In genomic region chr1:61191140-61191720, GRCh38 we compare ENCODE assay signal across 22 cellular contexts.
DNase-seq lines count a peak whose midpoint lies in the region; ATAC-seq and TF ChIP-seq lines count a peak whose summit lies in the region.
"Had no signal": no experiment of that assay in that cellular context is flagged by ENCODE, and none has a peak within 500 bp of the region (broad histone marks: within the 10 kb centered on the region; RNA-seq: fewer than 3 reads in every experiment).

No MANE protein-coding gene starts in this region.

- DNase-seq in GM23338 (ENCODE audit: low spot score) (no peak), medulla oblongata (ENCODE audit: extremely low spot score) (peak; percentile 70), stomach (no peak), WTC11 (ENCODE audit: low spot score) (no peak)
- DNase-seq in activated CD4-positive, alpha-beta T cell treated with anti-CD3 and anti-CD28 coated beads for 36 hours = no peak
- DNase-seq in natural killer cell treated with Interleukin-12 subunit alpha and Interleukin-12 subunit beta and Interleukin-15 and Interleukin-18, amount 100 ng/mL, for 72 hours (ENCODE audit: low spot score) = no peak
- DNase-seq: activated naive CD8-positive, alpha-beta T cell treated with anti-CD3 and anti-CD28 coated beads, Interleukin-2, amount 10 ng/mL, durations not matched to agents 7 days and 5 days; DMS153; effector memory CD4-positive, alpha-beta T cell; HFFc6; kidney; NCI-H1092 treated with DMSO at 0.1 percent for 48 hours; NCI-H510A treated with DMSO at 0.1 percent for 48 hours; SIG-M5; stimulated activated CD4-positive, alpha-beta T cell treated with anti-CD3 and anti-CD28 coated beads, Interleukin-4, amount 100 ng/mL, for 4 hours; upper lobe of right lung had no signal

- H3K36me3 ChIP-seq in GM23338 (ENCODE audit: insufficient read depth) = no peaks in the 10 kb centered on the region
- no peaks in the 10 kb centered on the region for H3K36me3 ChIP-seq in stomach
- H3K36me3 ChIP-seq: cardiac muscle cell, upper lobe of right lung had no signal

- H4K20me1 ChIP-seq in GM23338 (replicated peaks; ENCODE audit: insufficient read depth) = no peaks in the 10 kb centered on the region

- H3K4me1 ChIP-seq in GM23338 (ENCODE audit: insufficient read depth) (no peaks in the 10 kb centered on the region), stomach (peaks cover 1 to 74% (median 34%) of the 10 kb centered on the region in 4 donors)

- no peak for TF ChIP-seq EP300 in stomach (IDR thresholded peaks at IDR 0.05)

- H3K4me3 Mint-ChIP-seq in GM23338 (no peak overlapping the region), WTC11 (no peak overlapping the region)
- no peak overlapping the region for H3K4me3 Mint-ChIP-seq in activated CD4-positive, alpha-beta T cell treated with anti-CD3 and anti-CD28 coated beads for 36 hours
- no peak overlapping the region for H3K4me3 Mint-ChIP-seq in natural killer cell treated with Interleukin-12 subunit alpha and Interleukin-12 subunit beta and Interleukin-15 and Interleukin-18, amount 100 ng/mL, for 72 hours
- H3K4me3 Mint-ChIP-seq: activated naive CD8-positive, alpha-beta T cell treated with anti-CD3 and anti-CD28 coated beads, Interleukin-2, amount 10 ng/mL, durations not matched to agents 7 days and 5 days; activated T-helper 17 cell treated with anti-CD3 and anti-CD28 coated beads, Interleukin-2, amount 50 U/mL, for 72 hours; HFFc6; T-helper 2 cell treated with Interferon-gamma antibody and Interleukin-4, amounts not matched to agents 5 μg/mL and 100 μg/mL, for 36 hours had no signal

- peaks cover 2% of the 10 kb centered on the region for H3K27me3 Mint-ChIP-seq in GM23338 (ENCODE audit: insufficient read depth, low read depth, poor library complexity)
- H3K27me3 Mint-ChIP-seq in activated CD4-positive, alpha-beta T cell treated with anti-CD3 and anti-CD28 coated beads for 36 hours = no peaks in the 10 kb centered on the region
- peaks cover 2 to 7% of the 10 kb centered on the region in 2 donors for H3K27me3 Mint-ChIP-seq in natural killer cell treated with Interleukin-12 subunit alpha and Interleukin-12 subunit beta and Interleukin-15 and Interleukin-18, amount 100 ng/mL, for 72 hours
- H3K27me3 Mint-ChIP-seq in WTC11 (ENCODE audit: low read depth) = no peaks in the 10 kb centered on the region
- H3K27me3 Mint-ChIP-seq: activated T-helper 17 cell treated with anti-CD3 and anti-CD28 coated beads, Interleukin-2, amount 50 U/mL, for 72 hours had no signal

- peaks cover 13% of the 10 kb centered on the region; the same call in 2 of the 3 replicates for H3K4me1 Mint-ChIP-seq in GM23338
- H3K4me1 Mint-ChIP-seq in activated CD4-positive, alpha-beta T cell treated with anti-CD3 and anti-CD28 coated beads for 36 hours = no peaks in the 10 kb centered on the region
- no peaks in the 10 kb centered on the region for H3K4me1 Mint-ChIP-seq in natural killer cell treated with Interleukin-12 subunit alpha and Interleukin-12 subunit beta and Interleukin-15 and Interleukin-18, amount 100 ng/mL, for 72 hours (ENCODE audit: low read depth in 2 of 2)
- peaks cover 22% of the 10 kb centered on the region for H3K4me1 Mint-ChIP-seq in WTC11
- H3K4me1 Mint-ChIP-seq: activated naive CD8-positive, alpha-beta T cell treated with anti-CD3 and anti-CD28 coated beads, Interleukin-2, amount 10 ng/mL, durations not matched to agents 7 days and 5 days; activated T-helper 17 cell treated with anti-CD3 and anti-CD28 coated beads, Interleukin-2, amount 50 U/mL, for 72 hours had no signal

- peak overlapping the region; percentile 24; the same call in 1 of the 2 replicates for H2AFZ ChIP-seq in GM23338
- H2AFZ ChIP-seq: hepatocyte had no signal

- H3K27ac Mint-ChIP-seq in GM23338 (no peak overlapping the region), WTC11 (no peak overlapping the region)
- no peak overlapping the region for H3K27ac Mint-ChIP-seq in activated CD4-positive, alpha-beta T cell treated with anti-CD3 and anti-CD28 coated beads for 36 hours
- no peak overlapping the region for H3K27ac Mint-ChIP-seq in natural killer cell treated with Interleukin-12 subunit alpha and Interleukin-12 subunit beta and Interleukin-15 and Interleukin-18, amount 100 ng/mL, for 72 hours
- H3K27ac Mint-ChIP-seq: activated naive CD8-positive, alpha-beta T cell treated with anti-CD3 and anti-CD28 coated beads, Interleukin-2, amount 10 ng/mL, durations not matched to agents 7 days and 5 days; activated T-helper 17 cell treated with anti-CD3 and anti-CD28 coated beads, Interleukin-2, amount 50 U/mL, for 72 hours; HFFc6; T-helper 2 cell treated with Interferon-gamma antibody and Interleukin-4, amounts not matched to agents 5 μg/mL and 100 μg/mL, for 36 hours had no signal

- H3K9me3 ChIP-seq in stomach = no peaks in the 10 kb centered on the region
- H3K9me3 ChIP-seq: upper lobe of right lung had no signal

- CTCF ChIA-PET in activated CD4-positive, alpha-beta T cell treated with anti-CD3 and anti-CD28 coated beads for 36 hours (lab: Charles Lee) = interaction anchor here (0.6 kb wide), 1 partner anchor 350 kb away, joined by 3 read pairs; no protein-coding TSS in a partner anchor
- CTCF ChIA-PET in WTC11 (lab: Charles Lee) = no interaction called here

- no peaks in the 10 kb centered on the region for H3K79me2 ChIP-seq in GM23338 (replicated peaks; ENCODE audit: insufficient read depth)

- ATAC-seq in GM23338 = no peak
- ATAC-seq in GM19452 (IDR thresholded peaks at IDR 0.05; ENCODE audit: unreplicated experiment) = no peak
- no peak for ATAC-seq in activated CD4-positive, alpha-beta T cell treated with anti-CD3 and anti-CD28 coated beads for 36 hours
- ATAC-seq in natural killer cell treated with Interleukin-12 subunit alpha and Interleukin-12 subunit beta and Interleukin-15 and Interleukin-18, amount 100 ng/mL, for 72 hours = no peak
- no peak for ATAC-seq in WTC11
- ATAC-seq: activated T-helper 17 cell treated with anti-CD3 and anti-CD28 coated beads, Interleukin-2, amount 50 U/mL, for 72 hours; upper lobe of right lung had no signal

- H3K27me3 ChIP-seq in GM23338 (ENCODE audit: insufficient read depth) (no peaks in the 10 kb centered on the region), stomach (no peaks in the 10 kb centered on the region)
- H3K27me3 ChIP-seq: cardiac muscle cell, hepatocyte, upper lobe of right lung had no signal

- TF ChIP-seq POLR2A in stomach (IDR thresholded peaks at IDR 0.05) = no peak

- POLR2A ChIA-PET in activated CD4-positive, alpha-beta T cell treated with anti-CD3 and anti-CD28 coated beads for 36 hours (lab: Charles Lee) = no interaction called here
- POLR2A ChIA-PET in WTC11 (lab: Charles Lee) = no interaction called here

- H3K9me3 Mint-ChIP-seq in GM23338 (no peaks in the 10 kb centered on the region), WTC11 (no peaks in the 10 kb centered on the region)
- no peaks in the 10 kb centered on the region for H3K9me3 Mint-ChIP-seq in activated CD4-positive, alpha-beta T cell treated with anti-CD3 and anti-CD28 coated beads for 36 hours (ENCODE audit: low read depth)
- H3K9me3 Mint-ChIP-seq in natural killer cell treated with Interleukin-12 subunit alpha and Interleukin-12 subunit beta and Interleukin-15 and Interleukin-18, amount 100 ng/mL, for 72 hours = no peaks in the 10 kb centered on the region
- H3K9me3 Mint-ChIP-seq: activated naive CD8-positive, alpha-beta T cell treated with anti-CD3 and anti-CD28 coated beads, Interleukin-2, amount 10 ng/mL, durations not matched to agents 7 days and 5 days; activated T-helper 17 cell treated with anti-CD3 and anti-CD28 coated beads, Interleukin-2, amount 50 U/mL, for 72 hours; HFFc6; T-helper 2 cell treated with Interferon-gamma antibody and Interleukin-4, amounts not matched to agents 5 μg/mL and 100 μg/mL, for 36 hours had no signal

- no peaks in the 10 kb centered on the region for H3F3A ChIP-seq in GM23338 (replicated peaks; ENCODE audit: low read depth)

- 65 to 87% (median 82%) methylated on average over 6 of the region's 6 CpGs for WGBS in stomach, 5 donors

- no peak overlapping the region for H3K4me3 ChIP-seq in GM23338
- H3K4me3 ChIP-seq in stomach = no peak overlapping the region
- H3K4me3 ChIP-seq: cardiac muscle cell, hepatocyte, upper lobe of right lung had no signal

- intact Hi-C loops in stomach (cut with DNase I; ENCODE audit: low total_unique reads) = loop anchor here (10.0 kb wide), 1 partner anchor 116 kb away; no protein-coding TSS in a partner anchor
- intact Hi-C loops in activated CD4-positive, alpha-beta T cell treated with anti-CD3 and anti-CD28 coated beads for 36 hours (cut with DNase I, micrococcal nuclease) = no loop called here

- H3K36me3 Mint-ChIP-seq in GM23338 (ENCODE audit: low read depth) (no peaks in the 10 kb centered on the region), WTC11 (no peaks in the 10 kb centered on the region)
- no peaks in the 10 kb centered on the region for H3K36me3 Mint-ChIP-seq in activated CD4-positive, alpha-beta T cell treated with anti-CD3 and anti-CD28 coated beads for 36 hours (ENCODE audit: low read depth)
- H3K36me3 Mint-ChIP-seq in natural killer cell treated with Interleukin-12 subunit alpha and Interleukin-12 subunit beta and Interleukin-15 and Interleukin-18, amount 100 ng/mL, for 72 hours = no peaks in the 10 kb centered on the region
- H3K36me3 Mint-ChIP-seq: activated naive CD8-positive, alpha-beta T cell treated with anti-CD3 and anti-CD28 coated beads, Interleukin-2, amount 10 ng/mL, durations not matched to agents 7 days and 5 days had no signal

- TF ChIP-seq CTCF in GM23338 (conservative IDR thresholded peaks at IDR 0.05; ENCODE audit: low read depth in 2 of 2) = no peak
- TF ChIP-seq CTCF in stomach (IDR thresholded peaks at IDR 0.05) = no peak
- TF ChIP-seq CTCF in WTC11 (IDR thresholded peaks at IDR 0.05) = no peak

- no peaks in the 10 kb centered on the region for H3K9me2 ChIP-seq in GM23338 (ENCODE audit: insufficient read depth)

- H3K4me2 ChIP-seq in GM23338 = no peak overlapping the region
- H3K4me2 ChIP-seq: hepatocyte had no signal

- no peak overlapping the region for H3K27ac ChIP-seq in GM23338 (ENCODE audit: low read depth)
- peak overlapping the region; percentile 79 for H3K27ac ChIP-seq in cingulate gyrus (ENCODE audit: low read depth, low read length)
- H3K27ac ChIP-seq in stomach = peak overlapping the region in 4 of 5 donors; percentile 18 to 61 (median 42)
- H3K27ac ChIP-seq: cardiac muscle cell, hepatocyte, upper lobe of right lung had no signal

TF ChIP-seq in GM23338, 12 proteins besides CTCF, POLR2A, EP300 and RAD21 (continues in another document):
- TF ChIP-seq JUNB (IDR thresholded peaks at IDR 0.05; ENCODE audit: unreplicated experiment) = no peak
- no peak for TF ChIP-seq STAT1 (IDR thresholded peaks at IDR 0.05; ENCODE audit: unreplicated experiment)
- no peak for TF ChIP-seq ZNF331 (CRISPR knock-in tag; IDR thresholded peaks at IDR 0.05; ENCODE audit: low read depth)
